In genomic region chr7:1418505-1419309, GRCh38 we compare ENCODE assay signal across 8 cellular contexts.
DNase-seq lines count a peak whose midpoint lies in the region; ATAC-seq lines count a peak whose summit lies in the region.

No MANE protein-coding gene starts in this region.

- peak overlapping the region; percentile 22 for H3K4me3 Mint-ChIP-seq in dendritic cell treated with granulocyte-macrophage colony-stimulating factor and Interleukin-4, amounts not matched to agents 40 ng/mL and 50 ng/mL, for 4 days
- no peak overlapping the region for H3K4me3 Mint-ChIP-seq in stimulated activated memory B cell treated with anti-CD40 and anti-IgM and Interleukin-4, amounts not matched to agents 10 μg/mL and 1 μg/mL and 100 μg/mL, for 72 hours

- no peaks in the 10 kb centered on the region for H3K36me3 Mint-ChIP-seq in dendritic cell treated with granulocyte-macrophage colony-stimulating factor and Interleukin-4, amounts not matched to agents 40 ng/mL and 50 ng/mL, for 4 days (ENCODE audit: low read depth)
- no peaks in the 10 kb centered on the region for H3K36me3 Mint-ChIP-seq in stimulated activated memory B cell treated with anti-CD40 and anti-IgM and Interleukin-4, amounts not matched to agents 10 μg/mL and 1 μg/mL and 100 μg/mL, for 72 hours

- intact Hi-C loops in dendritic cell treated with granulocyte-macrophage colony-stimulating factor and Interleukin-4, amounts not matched to agents 40 ng/mL and 50 ng/mL, for 4 days (cut with micrococcal nuclease), result no loop called here

- no peak for ATAC-seq in stimulated activated memory B cell treated with anti-CD40 and anti-IgM and Interleukin-4, amounts not matched to agents 10 μg/mL and 1 μg/mL and 100 μg/mL, for 72 hours
- no peak for ATAC-seq in HG02852 (IDR thresholded peaks at IDR 0.05; ENCODE audit: unreplicated experiment)

- no peaks in the 10 kb centered on the region for H3K9me3 Mint-ChIP-seq in dendritic cell treated with granulocyte-macrophage colony-stimulating factor and Interleukin-4, amounts not matched to agents 40 ng/mL and 50 ng/mL, for 4 days
- peaks cover 22% of the 10 kb centered on the region for H3K9me3 Mint-ChIP-seq in stimulated activated memory B cell treated with anti-CD40 and anti-IgM and Interleukin-4, amounts not matched to agents 10 μg/mL and 1 μg/mL and 100 μg/mL, for 72 hours

- H3K27ac Mint-ChIP-seq in dendritic cell treated with granulocyte-macrophage colony-stimulating factor and Interleukin-4, amounts not matched to agents 40 ng/mL and 50 ng/mL, for 4 days, result peak overlapping the region; percentile 67
- no peak overlapping the region for H3K27ac Mint-ChIP-seq in stimulated activated memory B cell treated with anti-CD40 and anti-IgM and Interleukin-4, amounts not matched to agents 10 μg/mL and 1 μg/mL and 100 μg/mL, for 72 hours

- peaks cover 47% of the 10 kb centered on the region for H3K27me3 Mint-ChIP-seq in dendritic cell treated with granulocyte-macrophage colony-stimulating factor and Interleukin-4, amounts not matched to agents 40 ng/mL and 50 ng/mL, for 4 days
- H3K27me3 Mint-ChIP-seq in stimulated activated memory B cell treated with anti-CD40 and anti-IgM and Interleukin-4, amounts not matched to agents 10 μg/mL and 1 μg/mL and 100 μg/mL, for 72 hours, result peaks cover 74% of the 10 kb centered on the region

- H3K4me1 Mint-ChIP-seq in dendritic cell treated with granulocyte-macrophage colony-stimulating factor and Interleukin-4, amounts not matched to agents 40 ng/mL and 50 ng/mL, for 4 days (ENCODE audit: low read depth), result peaks cover 23% of the 10 kb centered on the region
- H3K4me1 Mint-ChIP-seq in stimulated activated memory B cell treated with anti-CD40 and anti-IgM and Interleukin-4, amounts not matched to agents 10 μg/mL and 1 μg/mL and 100 μg/mL, for 72 hours, result peaks cover 19% of the 10 kb centered on the region

- DNase-seq in AG08396 (ENCODE audit: low spot score) (peak; percentile 57), DMS 273 treated with DMSO at 0.1 percent for 48 hours (lab: John Stamatoyannopoulos, UW) (peak; percentile 36), NCI-H226 (peak; percentile 70), AG08395 (ENCODE audit: low spot score) (no peak), cortex of kidney (lab: John Stamatoyannopoulos, UW) (no peak)

Comparison
In these comparisons a context has a peak if more than half of its experiments do, and no peak if none do; other contexts are left out.
1. DNase-seq: peak in AG08396 (single experiment), DMS 273 treated with DMSO at 0.1 percent for 48 hours (single experiment) and NCI-H226 (single experiment); none in AG08395 (single experiment) and cortex of kidney (single experiment).